ENCODE assay signal across 6 cellular contexts in the genomic region with DNA sequence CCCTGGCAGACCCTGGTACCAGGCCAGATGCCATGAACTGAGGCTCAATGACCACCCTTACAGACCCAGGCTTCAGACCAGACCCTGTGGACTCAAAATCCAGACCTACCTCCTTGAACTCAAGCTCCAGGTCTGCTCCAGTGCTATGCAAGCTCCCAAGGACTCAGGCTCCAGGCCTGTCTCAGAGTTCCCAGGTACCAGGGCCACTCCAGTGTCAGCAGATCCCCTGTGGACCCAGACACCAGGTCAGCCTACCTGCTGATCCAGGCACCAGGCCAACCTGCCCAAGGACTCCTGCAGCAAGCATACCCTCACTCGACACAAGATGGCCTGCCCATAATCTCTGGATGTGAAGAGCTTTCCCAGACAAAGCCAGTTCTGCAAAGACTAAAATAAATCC. TPM values are rescaled to one million over a fixed set of nuclear protein-coding genes. Genes with fewer than 3 reads are reported as not detected.
"Had no signal": no experiment of that assay in that cellular context is flagged by ENCODE, and none has a peak within 500 bp of the region (broad histone marks: within the 10 kb centered on the region; RNA-seq: fewer than 3 reads in every experiment).

No MANE protein-coding gene starts in this region.

- ATAC-seq: HepG2, K562 had no signal

- DNase-seq: IMR-90, KBM-7 had no signal

- H3K27ac ChIP-seq: HL-60 had no signal

- H3K4me3 ChIP-seq: K562 had no signal

RNA-seq across cellular contexts. Expression of a gene that starts 44.7 kb away (rescaled TPM):
- total RNA-seq: HT-29, K562 had no signal
- polyA plus RNA-seq: K562 had no signal
